8 cellular contexts compared by ENCODE assay signal in genomic region chr9:136110082-136111061, GRCh38. TPM values are rescaled to one million over a fixed set of nuclear protein-coding genes. Genes with fewer than 3 reads are reported as not detected.
DNase-seq lines count a peak whose midpoint lies in the region; TF ChIP-seq lines count a peak whose summit lies in the region.

No MANE protein-coding gene starts in this region.

- H3K27ac Mint-ChIP-seq in chondrocyte (ENCODE audit: unreplicated experiment) = peak overlapping the region; percentile 88

- CTCF ChIA-PET in SK-N-SH (lab: Yijun Ruan, JAX) = interaction anchor here (0.6 to 5.3 kb wide), 6 partner anchors 7 to 150 kb away, joined by 3 to 21 read pairs (median 10); partner anchors contain the start of gene NACC2

- peak overlapping the region; percentile 40 to 76; a peak in 3 of 4 replicates for H3K27ac ChIP-seq in SK-N-SH (ENCODE audit: low read depth in 2 of 2, low read length in 1 of 2)
- H3K27ac ChIP-seq in uterus = peak overlapping the region in 1 of 2 donors; percentile 7

- H3K9me3 Mint-ChIP-seq in chondrocyte (ENCODE audit: low read depth) = no peaks in the 10 kb centered on the region

- H3F3A ChIP-seq in SK-N-SH (replicated peaks; ENCODE audit: insufficient read depth) = peaks cover 9% of the 10 kb centered on the region

- no peak for TF ChIP-seq POLR2A in uterus (IDR thresholded peaks at IDR 0.05)

- peak overlapping the region; percentile 47 for H3K4me3 Mint-ChIP-seq in chondrocyte (ENCODE audit: unreplicated experiment)

- no peak overlapping the region for H3K9ac ChIP-seq in SK-N-SH
- H3K9ac ChIP-seq in mucosa of stomach (ENCODE audit: low read length) = peak overlapping the region; percentile 28

- intact Hi-C loops in uterus (cut with DNase I; ENCODE audit: low total_unique reads) = no loop called here

- TF ChIP-seq CTCF in SK-N-SH (IDR thresholded peaks at IDR 0.05) (no peak), chondrocyte (IDR thresholded peaks at IDR 0.05) (peak; percentile 72), uterus (IDR thresholded peaks at IDR 0.05) (peak in 1 of 4 experiments; percentile 16)

- TF ChIP-seq RAD21 in SK-N-SH (IDR thresholded peaks at IDR 0.05; ENCODE audit: low read length) = peak; percentile 35

- 0 out of 2 replicates have a peak overlapping the region, but pooled peaks have one; percentile 22 for H2AFZ ChIP-seq in SK-N-SH (ENCODE audit: low read depth)

- no peaks in the 10 kb centered on the region for H3K9me3 ChIP-seq in SK-N-SH
- no peaks in the 10 kb centered on the region for H3K9me3 ChIP-seq in mucosa of stomach (ENCODE audit: control insufficient read depth, low read length)
- no peaks in the 10 kb centered on the region for H3K9me3 ChIP-seq in uterus

- 62% methylated on average over 24 of the region's 42 CpGs for WGBS in SK-N-SH (ENCODE audit: low lambda C conversion rate)

- DNase-seq in NOMO-1 treated with DMSO at 0.1 percent for 48 hours (lab: John Stamatoyannopoulos, UW; ENCODE audit: unreplicated experiment) (peak; percentile 64), NOMO-1 treated with dmso at 0.1 percent for 144 hours (lab: John Stamatoyannopoulos, UW; ENCODE audit: unreplicated experiment) (no peak), SK-N-SH (no peak), chondrocyte (ENCODE audit: low spot score) (no peak), uterus (no peak), NCI-H1105 (lab: John Stamatoyannopoulos, UW) (no peak), NCI-H1694 treated with DMSO at 0.1 percent for 48 hours (lab: John Stamatoyannopoulos, UW) (no peak)

- H3K9me2 ChIP-seq in SK-N-SH = no peaks in the 10 kb centered on the region

- peaks cover 4% of the 10 kb centered on the region for H3K36me3 Mint-ChIP-seq in chondrocyte (ENCODE audit: low read depth)

- no peaks in the 10 kb centered on the region for H3K27me3 ChIP-seq in SK-N-SH (ENCODE audit: insufficient read depth)
- peaks cover 2% of the 10 kb centered on the region for H3K27me3 ChIP-seq in mucosa of stomach (ENCODE audit: control insufficient read depth, insufficient read depth, low read length)
- no peaks in the 10 kb centered on the region for H3K27me3 ChIP-seq in uterus

- H3K27me3 Mint-ChIP-seq in chondrocyte (ENCODE audit: low read depth) = no peaks in the 10 kb centered on the region

- TF ChIP-seq EP300 in SK-N-SH (IDR thresholded peaks at IDR 0.05; ENCODE audit: borderline replicate concordance in 1 of 2, low read depth in 1 of 2, low read length in 1 of 2) = no peak

- no peaks in the 10 kb centered on the region for H4K20me1 ChIP-seq in SK-N-SH (ENCODE audit: insufficient read depth)

- peaks cover 7% of the 10 kb centered on the region; the same call in 1 of the 2 replicates for H3K79me2 ChIP-seq in SK-N-SH (ENCODE audit: insufficient read depth)

- POLR2A ChIA-PET in SK-N-SH (lab: Yijun Ruan, JAX) = interaction anchor here (0.8 to 1.5 kb wide), 2 partner anchors 14 to 58 kb away, joined by 3 to 6 read pairs; no protein-coding TSS in a partner anchor

- peaks cover 45% of the 10 kb centered on the region for H3K4me1 Mint-ChIP-seq in chondrocyte (ENCODE audit: low read depth)

- H3K4me3 ChIP-seq in SK-N-SH (ENCODE audit: low read depth in 2 of 2, low read length in 1 of 2) (peak overlapping the region; percentile 29 to 43; a peak in 3 of 4 replicates), mucosa of stomach (ENCODE audit: low read length) (no peak overlapping the region), uterus (peak overlapping the region; percentile 8 to 26)

- H3K36me3 ChIP-seq in SK-N-SH (replicated peaks in 1 of 2; ENCODE audit: control insufficient read depth in 1 of 2, insufficient read depth in 2 of 2, low read length in 1 of 2) (peaks cover 0 to 10% of the 10 kb centered on the region in 2 experiments), mucosa of stomach (ENCODE audit: control insufficient read depth, insufficient read depth, low read length) (peaks cover 6% of the 10 kb centered on the region), uterus (no peaks in the 10 kb centered on the region)

- H3K4me1 ChIP-seq in SK-N-SH (ENCODE audit: control insufficient read depth in 1 of 2, insufficient read depth in 2 of 2, low read depth in 1 of 2, low read length in 1 of 2) (peaks cover 31 to 44% of the 10 kb centered on the region in 2 experiments; a peak in 3 of 4 replicates), mucosa of stomach (ENCODE audit: control insufficient read depth, insufficient read depth, low read length) (peaks cover 38% of the 10 kb centered on the region), uterus (peaks cover 0 to 20% of the 10 kb centered on the region in 2 donors)

- peak overlapping the region; percentile 76; the same call in 1 of the 2 replicates for H3K4me2 ChIP-seq in SK-N-SH

TF ChIP-seq in SK-N-SH, 30 proteins besides CTCF, POLR2A, EP300 and RAD21:
- TF ChIP-seq SMC3 (IDR thresholded peaks at IDR 0.05; ENCODE audit: low read depth, low read length) (peak; percentile 14; the same call in 1 of the 2 replicates), TCF12 (IDR thresholded peaks at IDR 0.05) (no peak)

RNA-seq across cellular contexts. Expression of gene TMEM250, which starts 8.3 kb away (rescaled TPM):
- polyA plus RNA-seq in SK-N-SH (2012; rRNA removed) = 22.1 and 25.9 TPM in 2 replicates
- polyA plus RNA-seq in SK-N-SH (2012; cell fraction: cytosol; rRNA removed) = 14.6 and 21.9 TPM in 2 replicates
- 31.1 and 36.2 TPM in 2 replicates for polyA plus RNA-seq in SK-N-SH (2012; cell fraction: nucleus; rRNA removed)
- total RNA-seq in chondrocyte = 31.9 to 37.3 TPM (median 35.9 TPM) in 3 replicates
- total RNA-seq in uterus = 10 to 100 TPM; 14.7 to 42.0 (median 28.0) TPM

RNA-seq across cellular contexts. Expression of gene NACC2, which starts 15.3 kb away (rescaled TPM):
- polyA plus RNA-seq in SK-N-SH (2012; rRNA removed) = 18.4 and 22.1 TPM in 2 replicates
- 11.0 and 14.6 TPM in 2 replicates for polyA plus RNA-seq in SK-N-SH (2012; cell fraction: cytosol; rRNA removed)
- 32.2 and 32.4 TPM in 2 replicates for polyA plus RNA-seq in SK-N-SH (2012; cell fraction: nucleus; rRNA removed)
- total RNA-seq in chondrocyte (42.6 to 52.4 TPM (median 51.0 TPM) in 3 replicates), uterus (10 to 100 TPM in 3 of 4 donors, 1 to 10 TPM in 1; 8.2 to 57.5 (median 19.1) TPM)
